In genomic region chr2:178266445-178266844, GRCh38 we compare ENCODE assay signal across 16 cellular contexts.
"Had no signal": no experiment of that assay in that cellular context is flagged by ENCODE, and none has a peak within 500 bp of the region (broad histone marks: within the 10 kb centered on the region; RNA-seq: fewer than 3 reads in every experiment).

No MANE protein-coding gene starts in this region.

- DNase-seq: activated CD4-positive, alpha-beta T cell treated with anti-CD3 and anti-CD28 coated beads, Interleukin-2, amount 50 U/mL, for 1 hour; activated naive CD8-positive, alpha-beta T cell treated with anti-CD3 and anti-CD28 coated beads for 36 hours; central memory CD4-positive, alpha-beta T cell; cortex of kidney; effector CD4-positive, alpha-beta T cell; esophagus squamous epithelium; kidney glomerular epithelial cell; mesenchymal stem cell; spleen; stimulated activated CD4-positive, alpha-beta T cell treated with anti-CD3 and anti-CD28 coated beads, Interleukin-1b, Interleukin-23, amount 100 ng/mL, for 48 hours had no signal

- H3K27me3 Mint-ChIP-seq: activated naive CD8-positive, alpha-beta T cell treated with anti-CD3 and anti-CD28 coated beads for 36 hours; brain; stimulated activated memory B cell treated with anti-CD40 and anti-IgM and Interleukin-4, amounts not matched to agents 10 μg/mL and 1 μg/mL and 100 μg/mL, for 72 hours had no signal

- H3K4me1 Mint-ChIP-seq: stimulated activated memory B cell treated with anti-CD40 and anti-IgM and Interleukin-4, amounts not matched to agents 10 μg/mL and 1 μg/mL and 100 μg/mL, for 72 hours had no signal

- H3K4me1 ChIP-seq: spleen had no signal

- H3K4me3 Mint-ChIP-seq: activated naive CD8-positive, alpha-beta T cell treated with anti-CD3 and anti-CD28 coated beads for 36 hours; activated T-helper 1 cell treated with anti-CD3 and anti-CD28 coated beads, Interleukin-12 subunit alpha, Interleukin-12 subunit beta, Interleukin-2, Interleukin-4 antibody, amounts not matched to agents 30 ng/mL and 10 ng/mL and 1 ng/mL, durations not matched to agents 14 hours and 24 hours and 36 hours; brain; nephron; stimulated activated memory B cell treated with anti-CD40 and anti-IgM and Interleukin-4, amounts not matched to agents 10 μg/mL and 1 μg/mL and 100 μg/mL, for 72 hours had no signal

- H3K27me3 ChIP-seq: esophagus squamous epithelium, spleen had no signal

- H3K27ac Mint-ChIP-seq: activated naive CD8-positive, alpha-beta T cell treated with anti-CD3 and anti-CD28 coated beads for 36 hours; activated T-helper 1 cell treated with anti-CD3 and anti-CD28 coated beads, Interleukin-12 subunit alpha, Interleukin-12 subunit beta, Interleukin-2, Interleukin-4 antibody, amounts not matched to agents 30 ng/mL and 10 ng/mL and 1 ng/mL, durations not matched to agents 14 hours and 24 hours and 36 hours; nephron; stimulated activated memory B cell treated with anti-CD40 and anti-IgM and Interleukin-4, amounts not matched to agents 10 μg/mL and 1 μg/mL and 100 μg/mL, for 72 hours had no signal

- ATAC-seq: activated CD4-positive, CD25-positive, alpha-beta regulatory T cell treated with anti-CD3 and anti-CD28 coated beads, Interleukin-2, amount 50 U/mL, for 24 hours; sciatic nerve; stimulated activated memory B cell treated with anti-CD40 and anti-IgM and Interleukin-4, amounts not matched to agents 10 μg/mL and 1 μg/mL and 100 μg/mL, for 72 hours had no signal

- H3K27ac ChIP-seq: esophagus squamous epithelium, spleen had no signal

- H3K36me3 Mint-ChIP-seq: activated naive CD8-positive, alpha-beta T cell treated with anti-CD3 and anti-CD28 coated beads for 36 hours; brain; stimulated activated memory B cell treated with anti-CD40 and anti-IgM and Interleukin-4, amounts not matched to agents 10 μg/mL and 1 μg/mL and 100 μg/mL, for 72 hours had no signal

- H3K36me3 ChIP-seq: esophagus squamous epithelium, spleen had no signal

- H3K4me3 ChIP-seq: esophagus squamous epithelium, spleen had no signal

- H3K9me3 Mint-ChIP-seq: activated naive CD8-positive, alpha-beta T cell treated with anti-CD3 and anti-CD28 coated beads for 36 hours; activated T-helper 1 cell treated with anti-CD3 and anti-CD28 coated beads, Interleukin-12 subunit alpha, Interleukin-12 subunit beta, Interleukin-2, Interleukin-4 antibody, amounts not matched to agents 30 ng/mL and 10 ng/mL and 1 ng/mL, durations not matched to agents 14 hours and 24 hours and 36 hours; brain; nephron; stimulated activated memory B cell treated with anti-CD40 and anti-IgM and Interleukin-4, amounts not matched to agents 10 μg/mL and 1 μg/mL and 100 μg/mL, for 72 hours had no signal
